22 cellular contexts compared by ENCODE assay signal in the genomic region with DNA sequence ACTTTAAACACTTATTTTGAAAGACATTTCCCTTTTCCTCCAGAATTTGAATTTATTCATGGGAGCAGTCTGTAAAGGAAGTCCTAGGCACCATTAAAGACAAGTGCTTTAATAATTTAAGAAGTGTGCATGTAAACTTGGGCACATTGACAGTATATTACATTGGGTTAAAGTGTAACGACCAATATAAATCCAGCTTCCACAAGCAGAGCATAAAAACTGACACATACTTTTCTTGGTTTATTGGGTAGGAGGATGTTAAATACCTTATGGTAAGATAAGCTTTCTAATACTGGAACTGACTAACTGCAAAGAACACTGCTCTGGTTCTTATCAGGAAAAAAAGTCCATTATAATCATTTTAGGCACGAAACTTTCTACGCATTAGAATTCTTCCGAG. TPM values are rescaled to one million over a fixed set of nuclear protein-coding genes. Genes with fewer than 3 reads are reported as not detected.
DNase-seq lines count a peak whose midpoint lies in the region; ATAC-seq and TF ChIP-seq lines count a peak whose summit lies in the region.
"Had no signal": no experiment of that assay in that cellular context is flagged by ENCODE, and none has a peak within 500 bp of the region (broad histone marks: within the 10 kb centered on the region; RNA-seq: fewer than 3 reads in every experiment).

No MANE protein-coding gene starts in this region.

- no peaks in the 10 kb centered on the region for H3K9me3 ChIP-seq in H9 (ENCODE audit: control insufficient read depth, low read depth, low read length)
- H3K9me3 ChIP-seq: adrenal gland, uterus had no signal

- no peak overlapping the region for H3K23ac ChIP-seq in H9 (ENCODE audit: insufficient read length, low read depth, low read length)

- peaks cover 33 to 46% of the 10 kb centered on the region in 2 experiments for H3K4me1 Mint-ChIP-seq in H9
- H3K4me1 Mint-ChIP-seq in brain, result peaks cover 44% of the 10 kb centered on the region
- peaks cover 5% of the 10 kb centered on the region for H3K4me1 Mint-ChIP-seq in progenitor cell of endocrine pancreas (ENCODE audit: low read depth)

- H3K27ac Mint-ChIP-seq in H9, result no peak overlapping the region
- peak overlapping the region in 2 of 5 experiments; percentile 78 to 80 for H3K27ac Mint-ChIP-seq in brain
- no peak overlapping the region for H3K27ac Mint-ChIP-seq in progenitor cell of endocrine pancreas
- H3K27ac Mint-ChIP-seq: T-cell had no signal

- H2BK5ac ChIP-seq in H9 (ENCODE audit: insufficient read length, low read length), result no peak overlapping the region

- no peak overlapping the region for H2AK5ac ChIP-seq in H9 (ENCODE audit: insufficient read length, low read length)

- H3K36me3 Mint-ChIP-seq in H9 (ENCODE audit: insufficient read depth in 1 of 3, low read depth in 3 of 3) (peaks cover 0 to 2% (median 0%) of the 10 kb centered on the region in 3 experiments; a peak in 1 of 7 replicates), brain (no peaks in the 10 kb centered on the region), progenitor cell of endocrine pancreas (ENCODE audit: insufficient read depth) (no peaks in the 10 kb centered on the region)
- H3K36me3 Mint-ChIP-seq: T-cell had no signal

- H4K20me1 ChIP-seq in H9 (ENCODE audit: control insufficient read depth, insufficient read depth, insufficient read length), result no peaks in the 10 kb centered on the region

- H3K4ac ChIP-seq in H9 (ENCODE audit: low read depth, low read length), result no peak overlapping the region

- no peak overlapping the region for H3K18ac ChIP-seq in H9 (ENCODE audit: insufficient read length, low read depth, low read length)

- no peak overlapping the region for H4K8ac ChIP-seq in H9 (replicated peaks; ENCODE audit: insufficient read length, low read depth, low read length)

- H3K4me2 ChIP-seq in H9 (ENCODE audit: insufficient read depth, insufficient read length, low read length), result peak overlapping the region; percentile 52

- no peak overlapping the region for H4K5ac ChIP-seq in H9 (ENCODE audit: insufficient read length, low read depth, low read length)

- no peak overlapping the region for H2AFZ ChIP-seq in H9 (ENCODE audit: low read length)

- no peak overlapping the region for H3K56ac ChIP-seq in H9 (ENCODE audit: insufficient read length, low read depth, low read length)

- H3K14ac ChIP-seq in H9 (ENCODE audit: insufficient read depth, low read length), result no peak overlapping the region

- H3K4me3 Mint-ChIP-seq in H9 (peak overlapping the region; percentile 76 to 87), brain (peak overlapping the region; percentile 79 to 88 (median 86)), progenitor cell of endocrine pancreas (ENCODE audit: low read depth) (peak overlapping the region; percentile 80)
- H3K4me3 Mint-ChIP-seq: T-cell had no signal

- H3K4me1 ChIP-seq in H9 (ENCODE audit: insufficient read depth, low read length), result peaks cover 8% of the 10 kb centered on the region; the same call in 1 of the 2 replicates
- H3K4me1 ChIP-seq: uterus had no signal

- H3K27me3 Mint-ChIP-seq in H9 (ENCODE audit: low read depth) (peaks cover 23% of the 10 kb centered on the region), brain (peaks cover 65% of the 10 kb centered on the region), progenitor cell of endocrine pancreas (peaks cover 69% of the 10 kb centered on the region)

- no peak overlapping the region for H3K27ac ChIP-seq in H9 (ENCODE audit: insufficient read length, low read depth, low read length)

- H3T11ph ChIP-seq in H9 (ENCODE audit: low read length), result no peak overlapping the region

- TF ChIP-seq CTCF in H9 (conservative IDR thresholded peaks at IDR 0.05), result no peak
- no peak for TF ChIP-seq CTCF in brain (conservative IDR thresholded peaks at IDR 0.05)
- TF ChIP-seq CTCF in progenitor cell of endocrine pancreas (IDR thresholded peaks at IDR 0.05; ENCODE audit: unreplicated experiment), result no peak

- H4K91ac ChIP-seq in H9 (ENCODE audit: insufficient read length, low read depth, low read length), result no peak overlapping the region

- no peak overlapping the region for H2BK20ac ChIP-seq in H9 (ENCODE audit: low read depth, low read length, poor library complexity, severe bottlenecking)

- WGBS in H9 (ENCODE audit: extremely low coverage, insufficient read length, low lambda C conversion rate), result no CpG with 5 or more reads among the region's 4 CpGs

- DNase-seq in H9 (no peak), kidney glomerular epithelial cell (lab: John Stamatoyannopoulos, UW) (peak; percentile 6), progenitor cell of endocrine pancreas (ENCODE audit: low spot score, unreplicated experiment) (no peak), occipital lobe (lab: John Stamatoyannopoulos, UW) (no peak)
- DNase-seq: activated CD8-positive, alpha-beta memory T cell treated with anti-CD3 and anti-CD28 coated beads, Interleukin-2, amount 50 U/mL, for 4 hours; activated effector memory CD4-positive, alpha-beta T cell treated with anti-CD3 and anti-CD28 coated beads, Interleukin-2, amount 50 U/mL, for 16 hours; cerebellar nuclear complex; GDM1; HCEC 1CT; KBM-7; MV-4-11; NCI-H1694 treated with DMSO at 0.1 percent for 48 hours; SIG-M5; T-cell had no signal

- H3K9ac ChIP-seq in H9 (ENCODE audit: extremely low read depth, insufficient read length, low read length), result no peak overlapping the region

- H2BK12ac ChIP-seq in H9 (ENCODE audit: insufficient read length, low read depth, low read length), result no peak overlapping the region

- H2BK15ac ChIP-seq in H9 (ENCODE audit: low read depth, low read length), result no peak overlapping the region

- no peaks in the 10 kb centered on the region for H3K79me1 ChIP-seq in H9 (ENCODE audit: insufficient read depth, low read depth, low read length, poor library complexity, severe bottlenecking)

- H2BK120ac ChIP-seq in H9 (ENCODE audit: low read depth, low read length, poor library complexity, severe bottlenecking), result no peak overlapping the region

- no peak for ATAC-seq in GM19328 (IDR thresholded peaks at IDR 0.05; ENCODE audit: unreplicated experiment)
- no peak for ATAC-seq in HG02973 (IDR thresholded peaks at IDR 0.05; ENCODE audit: unreplicated experiment)
- no peak for ATAC-seq in GM21737 (IDR thresholded peaks at IDR 0.05; ENCODE audit: unreplicated experiment)
- ATAC-seq: GM12878, T-cell had no signal

- peaks cover 5% of the 10 kb centered on the region; the same call in 1 of the 2 replicates for H3K79me2 ChIP-seq in H9 (ENCODE audit: insufficient read depth, low read length)

- no peaks in the 10 kb centered on the region; the same call in 1 of the 2 replicates for H3K27me3 ChIP-seq in H9 (ENCODE audit: insufficient read depth, low read length)
- H3K27me3 ChIP-seq: uterus had no signal

- H3K9me3 Mint-ChIP-seq in H9 (peaks cover 0 to 3% of the 10 kb centered on the region in 2 experiments; a peak in 1 of 5 replicates), brain (peaks cover 0 to 2% (median 0%) of the 10 kb centered on the region in 5 experiments), progenitor cell of endocrine pancreas (ENCODE audit: low read depth) (no peaks in the 10 kb centered on the region)
- H3K9me3 Mint-ChIP-seq: T-cell had no signal

- H3K23me2 ChIP-seq in H9 (ENCODE audit: insufficient read length, low read depth, low read length, poor library complexity, severe bottlenecking), result peaks cover 8% of the 10 kb centered on the region

RNA-seq across cellular contexts. Expression of a gene that starts 1.1 kb away (rescaled TPM):
- total RNA-seq in H9 (2021) (21.3 and 21.8 TPM in 2 replicates), progenitor cell of endocrine pancreas (3.6 and 3.7 TPM in 2 replicates), occipital lobe (1.4 TPM)
- 4.3 TPM for polyA plus RNA-seq in brain (ENCODE audit: insufficient read depth, low read depth, low replicate concordance)
- total RNA-seq: GM12878, OCI-LY7 had no signal
- polyA plus RNA-seq: GM12878 had no signal
